In the genomic region with DNA sequence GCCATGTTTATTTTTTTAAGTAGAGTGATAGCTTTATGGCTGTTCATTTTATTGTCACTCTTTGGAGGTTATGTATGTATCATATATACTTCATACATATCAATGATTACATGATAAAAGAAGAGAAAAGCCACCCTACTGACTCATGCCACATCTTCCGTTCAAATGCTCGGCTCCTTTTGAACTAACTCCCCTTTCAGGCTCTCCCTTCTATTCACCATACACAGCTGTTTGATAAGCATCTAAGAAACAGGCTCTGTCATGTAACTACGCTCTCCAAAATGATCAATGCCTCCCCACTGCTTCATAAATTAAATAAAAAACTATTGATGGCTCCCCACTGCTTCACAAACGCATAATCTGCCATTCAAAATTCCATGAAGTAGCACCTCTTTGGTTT, we compare ENCODE assay signal across 22 cellular contexts.
DNase-seq lines count a peak whose midpoint lies in the region; ATAC-seq and TF ChIP-seq lines count a peak whose summit lies in the region.
"Had no signal": no experiment of that assay in that cellular context is flagged by ENCODE, and none has a peak within 500 bp of the region (broad histone marks: within the 10 kb centered on the region; RNA-seq: fewer than 3 reads in every experiment).

No MANE protein-coding gene starts in this region.

- intact Hi-C loops in Calu3 (cut with micrococcal nuclease; ENCODE audit: unreplicated experiment): no loop called here

- H3K36me3 Mint-ChIP-seq in Calu3 (ENCODE audit: insufficient read depth, unreplicated experiment): peaks cover 54% of the 10 kb centered on the region
- H3K36me3 Mint-ChIP-seq in memory B cell: peaks cover 46% of the 10 kb centered on the region
- H3K36me3 Mint-ChIP-seq in stimulated activated naive B cell treated with anti-CD40 and anti-IgM and Interleukin-4, amounts not matched to agents 10 μg/mL and 1 μg/mL and 100 μg/mL, for 72 hours: peaks cover 45 to 62% of the 10 kb centered on the region in 2 donors
- H3K36me3 Mint-ChIP-seq in activated T-cell treated with anti-CD3 and anti-CD28 coated beads, Interleukin-2, amount 50 U/mL, for 24 hours (ENCODE audit: low read depth): peaks cover 69% of the 10 kb centered on the region

- no peak for DNase-seq in Calu3
- DNase-seq in HEK293T (ENCODE audit: extremely low spot score): no peak
- DNase-seq in NCI-H146 (lab: John Stamatoyannopoulos, UW): peak; percentile 32
- DNase-seq in memory B cell (ENCODE audit: low spot score in 2 of 2): no peak
- DNase-seq in stimulated activated naive B cell treated with anti-CD40 and anti-IgM and Interleukin-4, amounts not matched to agents 10 μg/mL and 1 μg/mL and 100 μg/mL, for 72 hours: no peak
- DNase-seq in activated T-cell treated with anti-CD3 and anti-CD28 coated beads, Interleukin-2, amount 50 U/mL, for 24 hours: no peak
- DNase-seq in NCI-H2171 treated with DMSO at 0.1 percent for 48 hours (lab: John Stamatoyannopoulos, UW): no peak
- no peak for DNase-seq in superior temporal gyrus (ENCODE audit: extremely low spot score)
- DNase-seq: 8988T; ACHN; AML-193; BE2C; CD4-positive, alpha-beta T cell; CD8-positive, alpha-beta memory T cell; DMS53; DMS79 treated with DMSO at 0.1 percent for 48 hours; GF-D8; H9; HFFc6 had no signal

- no peak for ATAC-seq in memory B cell (ENCODE audit: low read depth)
- ATAC-seq in stimulated activated naive B cell treated with anti-CD40 and anti-IgM and Interleukin-4, amounts not matched to agents 10 μg/mL and 1 μg/mL and 100 μg/mL, for 72 hours (replicated peaks): no peak
- ATAC-seq: A549, HCT116 had no signal

- no TSS peak for BruUV-seq in Calu3 (replicated peaks; lab: Mats Ljungman, UMichigan)

- no peak for TF ChIP-seq CTCF in Calu3 (IDR thresholded peaks at IDR 0.05; ENCODE audit: unreplicated experiment)

- H3K27ac Mint-ChIP-seq in Calu3 (ENCODE audit: unreplicated experiment): peak overlapping the region; percentile 41
- peak overlapping the region; percentile 67 for H3K27ac Mint-ChIP-seq in memory B cell
- no peak overlapping the region for H3K27ac Mint-ChIP-seq in stimulated activated naive B cell treated with anti-CD40 and anti-IgM and Interleukin-4, amounts not matched to agents 10 μg/mL and 1 μg/mL and 100 μg/mL, for 72 hours
- H3K27ac Mint-ChIP-seq in activated T-cell treated with anti-CD3 and anti-CD28 coated beads, Interleukin-2, amount 50 U/mL, for 24 hours: no peak overlapping the region
- H3K27ac Mint-ChIP-seq: CD14-positive monocyte; CD4-positive, alpha-beta T cell; HFFc6 had no signal

- no peaks in the 10 kb centered on the region for H3K27me3 Mint-ChIP-seq in Calu3 (ENCODE audit: unreplicated experiment)
- no peaks in the 10 kb centered on the region for H3K27me3 Mint-ChIP-seq in memory B cell
- H3K27me3 Mint-ChIP-seq in stimulated activated naive B cell treated with anti-CD40 and anti-IgM and Interleukin-4, amounts not matched to agents 10 μg/mL and 1 μg/mL and 100 μg/mL, for 72 hours: no peaks in the 10 kb centered on the region
- no peaks in the 10 kb centered on the region for H3K27me3 Mint-ChIP-seq in activated T-cell treated with anti-CD3 and anti-CD28 coated beads, Interleukin-2, amount 50 U/mL, for 24 hours
- H3K27me3 Mint-ChIP-seq: CD4-positive, alpha-beta T cell; CD8-positive, alpha-beta memory T cell had no signal

- no peak overlapping the region for H3K4me3 Mint-ChIP-seq in Calu3 (ENCODE audit: low read depth, unreplicated experiment)
- no peak overlapping the region for H3K4me3 Mint-ChIP-seq in memory B cell
- no peak overlapping the region for H3K4me3 Mint-ChIP-seq in stimulated activated naive B cell treated with anti-CD40 and anti-IgM and Interleukin-4, amounts not matched to agents 10 μg/mL and 1 μg/mL and 100 μg/mL, for 72 hours
- H3K4me3 Mint-ChIP-seq in activated T-cell treated with anti-CD3 and anti-CD28 coated beads, Interleukin-2, amount 50 U/mL, for 24 hours: no peak overlapping the region
- H3K4me3 Mint-ChIP-seq: CD14-positive monocyte; CD4-positive, alpha-beta T cell; CD8-positive, alpha-beta memory T cell; H9; HFFc6 had no signal

- POLR2A ChIA-PET in HEK293T (lab: Yijun Ruan, JAX): no interaction called here

- H3K9me3 Mint-ChIP-seq in Calu3 (ENCODE audit: low read depth, unreplicated experiment) (no peaks in the 10 kb centered on the region), memory B cell (no peaks in the 10 kb centered on the region)
- no peaks in the 10 kb centered on the region for H3K9me3 Mint-ChIP-seq in stimulated activated naive B cell treated with anti-CD40 and anti-IgM and Interleukin-4, amounts not matched to agents 10 μg/mL and 1 μg/mL and 100 μg/mL, for 72 hours
- H3K9me3 Mint-ChIP-seq in activated T-cell treated with anti-CD3 and anti-CD28 coated beads, Interleukin-2, amount 50 U/mL, for 24 hours: peaks cover 3% of the 10 kb centered on the region
- H3K9me3 Mint-ChIP-seq: CD8-positive, alpha-beta memory T cell; H9; HFFc6 had no signal

- CTCF ChIA-PET in Calu3 (lab: Charles Lee) (no interaction called here), HEK293T (lab: Yijun Ruan, JAX) (no interaction called here)

- H3K4me1 Mint-ChIP-seq in Calu3 (ENCODE audit: low read depth, unreplicated experiment) (peaks cover 8% of the 10 kb centered on the region), memory B cell (no peaks in the 10 kb centered on the region)
- H3K4me1 Mint-ChIP-seq in stimulated activated naive B cell treated with anti-CD40 and anti-IgM and Interleukin-4, amounts not matched to agents 10 μg/mL and 1 μg/mL and 100 μg/mL, for 72 hours: peaks cover 0 to 7% of the 10 kb centered on the region in 2 donors
- H3K4me1 Mint-ChIP-seq in activated T-cell treated with anti-CD3 and anti-CD28 coated beads, Interleukin-2, amount 50 U/mL, for 24 hours (ENCODE audit: low read depth): no peaks in the 10 kb centered on the region
- H3K4me1 Mint-ChIP-seq: CD14-positive monocyte; CD8-positive, alpha-beta memory T cell had no signal

TF ChIP-seq in HEK293T, 16 proteins besides CTCF, POLR2A, EP300 and RAD21:
- no peak for TF ChIP-seq ZNF384 (IDR thresholded peaks at IDR 0.05)
- TF ChIP-seq, protein P1, sequence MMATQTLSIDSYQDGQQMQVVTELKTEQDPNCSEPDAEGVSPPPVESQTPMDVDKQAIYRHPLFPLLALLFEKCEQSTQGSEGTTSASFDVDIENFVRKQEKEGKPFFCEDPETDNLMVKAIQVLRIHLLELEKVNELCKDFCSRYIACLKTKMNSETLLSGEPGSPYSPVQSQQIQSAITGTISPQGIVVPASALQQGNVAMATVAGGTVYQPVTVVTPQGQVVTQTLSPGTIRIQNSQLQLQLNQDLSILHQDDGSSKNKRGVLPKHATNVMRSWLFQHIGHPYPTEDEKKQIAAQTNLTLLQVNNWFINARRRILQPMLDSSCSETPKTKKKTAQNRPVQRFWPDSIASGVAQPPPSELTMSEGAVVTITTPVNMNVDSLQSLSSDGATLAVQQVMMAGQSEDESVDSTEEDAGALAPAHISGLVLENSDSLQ (IDR thresholded peaks at IDR 0.05): 0 out of 2 replicates have a peak, but pooled peaks have one; percentile 4
- no peak for TF ChIP-seq NFRKB (IDR thresholded peaks at IDR 0.05)
- no peak for TF ChIP-seq SUZ12 (IDR thresholded peaks at IDR 0.05)
TF ChIP-seq in HEK293T: peak in this region for 1.

Comparison
In these comparisons a context has a peak if more than half of its experiments do, and no peak if none do; other contexts are left out.
1. H3K27ac Mint-ChIP-seq: peak in Calu3 (single experiment) and memory B cell (single experiment); none in stimulated activated naive B cell treated with anti-CD40 and anti-IgM and Interleukin-4, amounts not matched to agents 10 μg/mL and 1 μg/mL and 100 μg/mL, for 72 hours (single experiment) and activated T-cell treated with anti-CD3 and anti-CD28 coated beads, Interleukin-2, amount 50 U/mL, for 24 hours (single experiment).